Comparison of ENCODE assay signal across 27 cellular contexts in genomic region chr4:6448476-6449170, GRCh38. TPM values are rescaled to one million over a fixed set of nuclear protein-coding genes. Genes with fewer than 3 reads are reported as not detected.
"Had no signal": no experiment of that assay in that cellular context is flagged by ENCODE, and none has a peak within 500 bp of the region (broad histone marks: within the 10 kb centered on the region; RNA-seq: fewer than 3 reads in every experiment).

No MANE protein-coding gene starts in this region.

- H3K4me3 ChIP-seq: hepatocyte, left ventricle myocardium inferior, neural progenitor cell, sigmoid colon, smooth muscle cell, thoracic aorta had no signal

- H3K4me2 ChIP-seq: hepatocyte, neural progenitor cell, smooth muscle cell had no signal

- ATAC-seq: activated T-cell treated with anti-CD3 and anti-CD28 coated beads, Interleukin-2, amount 50 U/mL, for 4 hours; naive thymus-derived CD4-positive, alpha-beta T cell; stimulated activated naive B cell treated with anti-CD40 and anti-IgM and Interleukin-4, amounts not matched to agents 10 μg/mL and 1 μg/mL and 100 μg/mL, for 72 hours; WTC11 had no signal

- H3K27me3 ChIP-seq: hepatocyte, neural progenitor cell had no signal

- H2AFZ ChIP-seq: hepatocyte, neural progenitor cell had no signal

- H3K79me2 ChIP-seq: hepatocyte had no signal

- H3K36me3 ChIP-seq: left ventricle myocardium inferior, neural progenitor cell, sigmoid colon, thoracic aorta had no signal

- H3K9me3 ChIP-seq: left ventricle myocardium inferior, sigmoid colon, thoracic aorta had no signal

- DNase-seq: activated CD4-positive, alpha-beta T cell treated with anti-CD3 and anti-CD28 coated beads for 4 hours; activated CD4-positive, alpha-beta T cell treated with anti-CD3 and anti-CD28 coated beads, Interleukin-2, amount 50 U/mL, for 48 hours; activated CD8-positive, alpha-beta memory T cell treated with anti-CD3 and anti-CD28 coated beads, Interleukin-2, amount 50 U/mL, for 48 hours; activated naive CD4-positive, alpha-beta T cell; activated T-cell treated with anti-CD3 and anti-CD28 coated beads, Interleukin-2, amount 50 U/mL, for 4 hours; amniotic stem cell; effector CD4-positive, alpha-beta T cell; immature natural killer cell; kidney glomerular epithelial cell; left ventricle myocardium inferior; naive thymus-derived CD4-positive, alpha-beta T cell; sigmoid colon; stimulated activated CD4-positive, alpha-beta T cell treated with anti-CD3 and anti-CD28 coated beads, Interleukin-2, amount 100 ng/mL, for 48 hours; stimulated activated CD8-positive, alpha-beta memory T cell treated with anti-CD3 and anti-CD28 coated beads, Interleukin-4, amount 100 ng/mL, for 48 hours; stimulated activated naive B cell treated with anti-CD40 and anti-IgM and Interleukin-4, amounts not matched to agents 10 μg/mL and 1 μg/mL and 100 μg/mL, for 72 hours; T1000 had no signal

- FAIRE-seq: bronchial epithelial cell, endometrium had no signal

- H3K9ac ChIP-seq: neural progenitor cell had no signal

- H3K27ac ChIP-seq: foreskin keratinocyte, hepatocyte, left ventricle myocardium inferior, neural progenitor cell, sigmoid colon, thoracic aorta had no signal

- H3K4me1 ChIP-seq: foreskin keratinocyte had no signal

RNA-seq across cellular contexts. Expression of gene PPP2R2C, which starts 23.8 kb away (rescaled TPM):
- total RNA-seq: activated CD8-positive, alpha-beta memory T cell treated with anti-CD3 and anti-CD28 coated beads for 36 hours; activated T-cell treated with anti-CD3 and anti-CD28 coated beads, Interleukin-2, amount 50 U/mL, for 4 hours; activated T-helper 2 cell treated with anti-CD3 and anti-CD28 coated beads, Interferon-gamma antibody, Interleukin-2, Interleukin-4, amounts not matched to agents 10 μg/mL and 5 μg/mL and 100 μg/mL, durations not matched to agents 14 hours and 24 hours and 36 hours; epithelial cell of proximal tubule; naive thymus-derived CD4-positive, alpha-beta T cell had no signal
- polyA plus RNA-seq: immature natural killer cell; naive thymus-derived CD4-positive, alpha-beta T cell had no signal
